In the genomic region with DNA sequence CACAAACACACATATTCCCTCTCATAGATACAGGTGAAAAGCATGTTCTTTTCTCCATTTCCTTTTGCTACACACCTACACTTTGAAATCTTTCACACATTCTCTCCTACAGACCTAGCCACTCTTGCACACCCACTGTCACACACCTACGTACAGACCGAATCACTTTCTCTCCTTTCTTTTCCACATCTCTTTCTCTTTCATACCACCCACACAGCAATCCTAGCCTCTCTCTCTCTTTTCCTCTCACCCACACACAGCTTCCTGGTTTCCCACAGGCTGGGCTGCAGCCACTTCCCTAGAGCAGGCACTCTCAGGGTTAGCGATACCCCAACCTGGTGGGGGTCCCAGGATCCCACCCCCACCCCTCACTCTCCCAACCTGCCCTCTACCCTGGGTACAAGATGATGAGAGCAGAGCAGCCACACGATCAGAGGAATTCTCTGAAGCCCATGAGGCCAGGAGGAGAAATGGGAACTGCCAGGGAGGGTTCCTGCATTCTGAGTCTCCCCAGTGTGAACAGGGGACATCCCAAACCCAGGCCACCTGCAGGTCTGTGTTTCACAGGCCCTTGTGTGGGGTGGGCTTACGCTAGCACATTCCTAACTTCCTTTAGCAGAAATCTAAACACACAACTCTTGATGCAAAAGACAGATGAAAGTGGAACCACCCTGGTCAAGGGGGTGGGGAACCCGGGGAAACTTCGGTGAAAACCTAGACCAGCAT, we compare ENCODE assay signal across 12 cellular contexts. TPM values are rescaled to one million over a fixed set of nuclear protein-coding genes. Genes with fewer than 3 reads are reported as not detected.
DNase-seq lines count a peak whose midpoint lies in the region; ATAC-seq and TF ChIP-seq lines count a peak whose summit lies in the region.
"Had no signal": no experiment of that assay in that cellular context is flagged by ENCODE, and none has a peak within 500 bp of the region (broad histone marks: within the 10 kb centered on the region; RNA-seq: fewer than 3 reads in every experiment).

No MANE protein-coding gene starts in this region.

- H3K4me3 Mint-ChIP-seq in activated T-cell treated with anti-CD3 and anti-CD28 coated beads, Interleukin-2, amount 50 U/mL, for 4 hours, result peak overlapping the region; percentile 73

- H3K27me3 ChIP-seq in OCI-LY3 (ENCODE audit: low read depth, low read length), result no peaks in the 10 kb centered on the region
- no peaks in the 10 kb centered on the region for H3K27me3 ChIP-seq in gastroesophageal sphincter

- H3K4me1 ChIP-seq in OCI-LY3 (ENCODE audit: low read length) (peaks cover 42% of the 10 kb centered on the region), gastroesophageal sphincter (peaks cover 0 to 68% (median 52%) of the 10 kb centered on the region in 3 donors)

- H4K20me1 ChIP-seq in OCI-LY3 (ENCODE audit: insufficient read depth, low read length), result no peaks in the 10 kb centered on the region

- WGBS in gastroesophageal sphincter (ENCODE audit: low coverage in 1 of 2), 2 donors, result 31 to 57% methylated on average over 2 to 5 of the region's 7 CpGs

- H3K9me3 ChIP-seq in OCI-LY3 (ENCODE audit: insufficient read depth, low read length) (no peaks in the 10 kb centered on the region), gastroesophageal sphincter (no peaks in the 10 kb centered on the region)

- no peak overlapping the region for H2AFZ ChIP-seq in OCI-LY3 (ENCODE audit: low read depth, low read length)

- H3K27ac ChIP-seq in OCI-LY3 (ENCODE audit: low read length) (peak overlapping the region; percentile 58; the same call in 1 of the 2 replicates), gastroesophageal sphincter (peak overlapping the region in 3 of 4 donors; percentile 80 to 93 (median 90)), temporal lobe (ENCODE audit: low read depth, low read length) (peak overlapping the region; percentile 70)

- H3K36me3 Mint-ChIP-seq in activated T-cell treated with anti-CD3 and anti-CD28 coated beads, Interleukin-2, amount 50 U/mL, for 4 hours (ENCODE audit: insufficient read depth), result no peaks in the 10 kb centered on the region

- H3K36me3 ChIP-seq in OCI-LY3 (replicated peaks; ENCODE audit: low read depth, low read length), result peaks cover 6% of the 10 kb centered on the region
- H3K36me3 ChIP-seq in gastroesophageal sphincter, result no peaks in the 10 kb centered on the region

- H3K4me1 Mint-ChIP-seq in activated T-cell treated with anti-CD3 and anti-CD28 coated beads, Interleukin-2, amount 50 U/mL, for 4 hours (ENCODE audit: low read depth), result peaks cover 20% of the 10 kb centered on the region

- H3K79me2 ChIP-seq in OCI-LY3 (ENCODE audit: low read length), result peaks cover 29% of the 10 kb centered on the region

- DNase-seq in activated T-cell treated with anti-CD3 and anti-CD28 coated beads, Interleukin-2, amount 50 U/mL, for 4 hours, result no peak
- no peak for DNase-seq in activated T-cell treated with anti-CD3 and anti-CD28 coated beads, Interleukin-2, amount 50 U/mL, for 1 hour
- DNase-seq in NCI-H1417 (lab: John Stamatoyannopoulos, UW) (no peak), cortex of kidney (lab: John Stamatoyannopoulos, UW) (no peak), OCI-M1 (lab: John Stamatoyannopoulos, UW) (no peak)
- DNase-seq: ACHN; activated CD4-positive, alpha-beta T cell treated with anti-CD3 and anti-CD28 coated beads for 4 hours; NCI-H1694 treated with DMSO at 0.1 percent for 48 hours had no signal

- TF ChIP-seq EP300 in gastroesophageal sphincter (IDR thresholded peaks at IDR 0.05), result no peak

- no peaks in the 10 kb centered on the region for H3K9me3 Mint-ChIP-seq in activated T-cell treated with anti-CD3 and anti-CD28 coated beads, Interleukin-2, amount 50 U/mL, for 4 hours

- peaks cover 16% of the 10 kb centered on the region for H3K27me3 Mint-ChIP-seq in activated T-cell treated with anti-CD3 and anti-CD28 coated beads, Interleukin-2, amount 50 U/mL, for 4 hours (ENCODE audit: low read depth)

- no peak for TF ChIP-seq POLR2A in gastroesophageal sphincter (IDR thresholded peaks at IDR 0.05)

- peak overlapping the region; percentile 60; the same call in 1 of the 2 replicates for H3K9ac ChIP-seq in OCI-LY3 (ENCODE audit: low read length)

- H3K4me3 ChIP-seq in OCI-LY3 (ENCODE audit: low read length), result peak overlapping the region; percentile 77
- no peak overlapping the region for H3K4me3 ChIP-seq in gastroesophageal sphincter

- peak; percentile 16 to 19 for ATAC-seq in activated T-cell treated with anti-CD3 and anti-CD28 coated beads, Interleukin-2, amount 50 U/mL, for 4 hours
- ATAC-seq in gastroesophageal sphincter, result no peak

- no peak for TF ChIP-seq CTCF in OCI-LY3 (IDR thresholded peaks at IDR 0.05; ENCODE audit: low read depth, low read length)
- no peak for TF ChIP-seq CTCF in gastroesophageal sphincter (IDR thresholded peaks at IDR 0.05)

- H3K4me2 ChIP-seq in OCI-LY3 (ENCODE audit: low read length), result peak overlapping the region; percentile 97

RNA-seq across cellular contexts. Expression of a gene that starts 17.1 kb away (rescaled TPM):
- 1 to 10 TPM in 1 of 3 donors, under 1 TPM in 2; 0.56 to 1.4 (median 0.79) TPM for total RNA-seq in activated T-cell treated with anti-CD3 and anti-CD28 coated beads, Interleukin-2, amount 50 U/mL, for 4 hours
- total RNA-seq in gastroesophageal sphincter (10 to 100 TPM; 31.6 to 50.5 (median 37.4) TPM), temporal lobe (4.9 TPM)

RNA-seq across cellular contexts. Expression of a gene that starts 37.7 kb away (rescaled TPM):
- total RNA-seq in activated T-cell treated with anti-CD3 and anti-CD28 coated beads, Interleukin-2, amount 50 U/mL, for 4 hours, result under 1 TPM in 2 of 3 donors, not detected in 1; 0.21 to 0.86 TPM
- total RNA-seq in gastroesophageal sphincter, result under 1 TPM in 3 of 4 donors, not detected in 1; 0.13 to 0.62 (median 0.22) TPM
- 3.9 TPM for total RNA-seq in temporal lobe
- total RNA-seq: bronchial epithelial cell had no signal
